In the genomic region with DNA sequence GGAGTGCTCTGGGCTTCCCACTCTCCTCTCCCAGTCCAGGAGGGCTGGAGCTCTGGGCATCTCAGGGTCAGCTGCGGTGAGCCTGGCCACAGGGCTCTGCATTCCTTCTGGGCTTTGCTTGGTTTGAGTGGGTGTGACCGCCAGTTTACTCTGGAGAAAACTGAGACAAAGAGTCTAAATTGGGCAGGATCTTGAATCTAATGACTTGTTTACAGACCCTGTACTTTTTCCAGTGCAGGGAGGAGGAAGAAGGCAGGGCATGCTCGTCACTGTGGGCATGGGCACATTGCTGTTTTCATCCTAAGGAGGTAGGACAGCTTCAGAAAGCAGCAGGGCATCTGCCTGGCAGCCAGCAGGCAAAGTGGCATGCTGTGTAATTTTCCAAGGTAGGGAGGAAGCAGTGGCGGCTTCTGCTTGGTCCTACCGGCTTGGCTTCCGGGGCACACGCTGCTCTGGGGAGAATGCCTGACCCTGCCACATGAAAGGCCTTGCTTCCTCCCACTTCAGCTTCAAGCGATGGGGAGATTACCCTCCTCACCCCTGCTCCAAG, we compare ENCODE assay signal across 8 cellular contexts. TPM values are rescaled to one million over a fixed set of nuclear protein-coding genes. Genes with fewer than 3 reads are reported as not detected.
A peak's percentile ranks its signal among the peaks of the same experiment; 100 is the strongest.
DNase-seq lines count a peak whose midpoint lies in the region; ATAC-seq lines count a peak whose summit lies in the region.
"Had no signal": no experiment of that assay in that cellular context is flagged by ENCODE, and none has a peak within 500 bp of the region (broad histone marks: within the 10 kb centered on the region; RNA-seq: fewer than 3 reads in every experiment).

No MANE protein-coding gene starts in this region.

- CTCF ChIA-PET in T-cell (lab: Charles Lee): interaction anchor here in 1 of 2 donors (0.7 to 1.0 kb wide), 2 partner anchors 19 to 114 kb away, joined by 3 read pairs; no protein-coding TSS in a partner anchor

- no peaks in the 10 kb centered on the region for H3K9me3 ChIP-seq in effector memory CD4-positive, alpha-beta T cell (ENCODE audit: control insufficient read depth, low read length)

- H3K27me3 ChIP-seq in effector memory CD4-positive, alpha-beta T cell (replicated peaks; ENCODE audit: control insufficient read depth, insufficient read depth, low read length, poor library complexity, severe bottlenecking): no peaks in the 10 kb centered on the region

- H3K27ac ChIP-seq in effector memory CD4-positive, alpha-beta T cell (ENCODE audit: insufficient read depth, low read length, poor library complexity, severe bottlenecking): peak overlapping the region; percentile 67

- POLR2A ChIA-PET in T-cell (lab: Charles Lee): interaction anchor here (0.6 to 1.4 kb wide), 6 partner anchors 8 to 23 kb away, joined by 3 to 4 read pairs (median 3); a partner anchor contains a TSS

- no peaks in the 10 kb centered on the region for H3K9me3 Mint-ChIP-seq in T-cell
- H3K9me3 Mint-ChIP-seq: neural crest cell had no signal

- H3K36me3 ChIP-seq in effector memory CD4-positive, alpha-beta T cell (ENCODE audit: control insufficient read depth, insufficient read depth, low read length): peaks cover 6% of the 10 kb centered on the region

- ATAC-seq in GM21825 (IDR thresholded peaks at IDR 0.05; ENCODE audit: unreplicated experiment): peak; percentile 34
- ATAC-seq in T-cell (replicated peaks in 1 of 4): peak; percentile 72 to 85 (median 84)
- peak; percentile 49 for ATAC-seq in sciatic nerve
- ATAC-seq in HG03565 (IDR thresholded peaks at IDR 0.05; ENCODE audit: unreplicated experiment): no peak
- ATAC-seq in GM21360 (IDR thresholded peaks at IDR 0.05; ENCODE audit: unreplicated experiment): no peak

- H3K4me1 ChIP-seq in effector memory CD4-positive, alpha-beta T cell (ENCODE audit: control insufficient read depth, insufficient read depth, low read length, poor library complexity, severe bottlenecking): peaks cover 83% of the 10 kb centered on the region

- peaks cover 100% of the 10 kb centered on the region in 3 donors for H3K4me1 Mint-ChIP-seq in T-cell

- H3K4me3 Mint-ChIP-seq in T-cell: peak overlapping the region; percentile 66 to 82 (median 68)
- H3K4me3 Mint-ChIP-seq: neural crest cell had no signal

- H3K27me3 Mint-ChIP-seq in T-cell: no peaks in the 10 kb centered on the region

- H3K4me3 ChIP-seq in effector memory CD4-positive, alpha-beta T cell (ENCODE audit: insufficient read depth, low read depth, low read length, poor library complexity, severe bottlenecking): peak overlapping the region; percentile 6

- H3K27ac Mint-ChIP-seq in T-cell: peak overlapping the region; percentile 98 to 100

- DNase-seq in T-cell: peak in 28 of 34 experiments; percentile 39 to 72 (median 52)
- DNase-seq in effector memory CD4-positive, alpha-beta T cell: peak; percentile 55 to 58 (median 56)
- no peak for DNase-seq in sciatic nerve (ENCODE audit: low spot score)
- DNase-seq in NCI-H1092 treated with DMSO at 0.1 percent for 48 hours (lab: John Stamatoyannopoulos, UW): no peak

- intact Hi-C loops in sciatic nerve (cut with DNase I): no loop called here

- peaks cover 6% of the 10 kb centered on the region for H3K36me3 Mint-ChIP-seq in T-cell

RNA-seq across cellular contexts. Expression of a gene that starts 22.9 kb away (rescaled TPM):
- total RNA-seq in T-cell (100 to 1,000 TPM in 2 of 5 donors, 10 to 100 TPM in 3; 87.0 to 114 (median 94.6) TPM), sciatic nerve (46.4 TPM)

Comparison
In these comparisons a context has a peak if more than half of its experiments do, and no peak if none do; other contexts are left out.
1. ATAC-seq: peak in GM21825 (single experiment), T-cell (4 of 4) and sciatic nerve (single experiment); none in HG03565 (single experiment) and GM21360 (single experiment).
2. DNase-seq: peak in T-cell (28 of 34) and effector memory CD4-positive, alpha-beta T cell (3 of 3); none in sciatic nerve (single experiment) and NCI-H1092 treated with DMSO at 0.1 percent for 48 hours (single experiment).